Comparison of ENCODE assay signal across 13 cellular contexts in the genomic region with DNA sequence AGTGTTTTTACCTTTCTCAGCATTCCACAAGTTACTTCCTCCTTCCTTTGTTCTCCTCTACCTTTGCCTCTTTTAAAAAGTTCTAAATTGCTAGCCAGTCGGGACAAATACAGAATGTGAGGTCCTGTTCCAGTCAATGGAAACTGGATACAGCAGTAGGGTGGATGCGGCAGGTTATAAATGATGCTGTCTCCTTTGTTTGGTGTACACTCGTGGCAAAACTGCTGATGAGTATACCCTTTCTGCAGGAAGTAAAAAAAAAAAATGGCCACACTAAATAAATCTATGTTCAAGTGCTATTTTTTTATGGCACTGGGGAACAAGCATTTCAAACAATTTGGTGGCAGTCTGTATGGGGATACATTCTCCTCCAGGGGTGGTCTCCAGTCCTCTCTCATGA. TPM values are rescaled to one million over a fixed set of nuclear protein-coding genes. Genes with fewer than 3 reads are reported as not detected.
DNase-seq lines count a peak whose midpoint lies in the region; ATAC-seq and TF ChIP-seq lines count a peak whose summit lies in the region.
"Had no signal": no experiment of that assay in that cellular context is flagged by ENCODE, and none has a peak within 500 bp of the region (broad histone marks: within the 10 kb centered on the region; RNA-seq: fewer than 3 reads in every experiment).

No MANE protein-coding gene starts in this region.

- TF ChIP-seq CTCF in 22Rv1 (IDR thresholded peaks at IDR 0.05) (no peak), mammary epithelial cell (conservative IDR thresholded peaks at IDR 0.05 in 1 of 2, IDR thresholded peaks at IDR 0.05 in 1 of 2; ENCODE audit: extremely low read depth in 1 of 2, insufficient read depth in 1 of 2, low read depth in 1 of 2, low read length in 2 of 2) (no peak)

- peaks cover 0 to 4% of the 10 kb centered on the region in 2 donors for H3K36me3 Mint-ChIP-seq in naive B cell
- no peaks in the 10 kb centered on the region for H3K36me3 Mint-ChIP-seq in activated CD4-positive, alpha-beta T cell treated with anti-CD3 and anti-CD28 coated beads for 36 hours (ENCODE audit: low read depth)

- dilution Hi-C loops in mammary epithelial cell (cut with HindIII; ENCODE audit: low sequenced_read_pairs) = no loop called here

- H3K27ac Mint-ChIP-seq in naive B cell = peak overlapping the region in 4 of 6 donors; percentile 21 to 86 (median 38)
- no peak overlapping the region for H3K27ac Mint-ChIP-seq in activated CD4-positive, alpha-beta T cell treated with anti-CD3 and anti-CD28 coated beads for 36 hours

- POLR2A ChIA-PET in activated CD4-positive, alpha-beta T cell treated with anti-CD3 and anti-CD28 coated beads for 36 hours (lab: Charles Lee) = no interaction called here

- peaks cover 0 to 4% (median 0%) of the 10 kb centered on the region in 7 donors for H3K9me3 Mint-ChIP-seq in naive B cell
- no peaks in the 10 kb centered on the region for H3K9me3 Mint-ChIP-seq in activated CD4-positive, alpha-beta T cell treated with anti-CD3 and anti-CD28 coated beads for 36 hours (ENCODE audit: low read depth)
- H3K9me3 Mint-ChIP-seq: activated T-cell treated with anti-CD3 and anti-CD28 coated beads, Interleukin-2, amount 50 U/mL, for 4 hours had no signal

- H3K9me3 ChIP-seq in HUES6 (ENCODE audit: control insufficient read depth, insufficient read depth, low read depth, low read length) = peaks cover 12% of the 10 kb centered on the region
- H3K9me3 ChIP-seq in mammary epithelial cell (replicated peaks; ENCODE audit: insufficient read depth, low read length) = peaks cover 3% of the 10 kb centered on the region
- H3K9me3 ChIP-seq: right lobe of liver had no signal

- peak overlapping the region; percentile 34 for H3K27ac ChIP-seq in 22Rv1
- peak overlapping the region; percentile 21; the same call in 1 of the 2 replicates for H3K27ac ChIP-seq in HUES6 (ENCODE audit: low read depth, low read length)
- peak overlapping the region; percentile 90 for H3K27ac ChIP-seq in mammary epithelial cell (ENCODE audit: insufficient read depth, low read depth, low read length)
- H3K27ac ChIP-seq: right lobe of liver had no signal

- peak overlapping the region; percentile 88 for H2AFZ ChIP-seq in mammary epithelial cell (ENCODE audit: low read depth, low read length)

- H3K4me1 ChIP-seq in HUES6 (ENCODE audit: control insufficient read depth, insufficient read depth, low read length) (peaks cover 53% of the 10 kb centered on the region), mammary epithelial cell (ENCODE audit: insufficient read depth, low read length) (peaks cover 51% of the 10 kb centered on the region)

- CTCF ChIA-PET in mammary epithelial cell (lab: Charles Lee; ENCODE audit: low non-redundant PET) = no interaction called here
- CTCF ChIA-PET in activated CD4-positive, alpha-beta T cell treated with anti-CD3 and anti-CD28 coated beads for 36 hours (lab: Charles Lee) = no interaction called here

- H3K36me3 ChIP-seq in HUES6 (ENCODE audit: control insufficient read depth, insufficient read depth, low read length) = no peaks in the 10 kb centered on the region
- H3K36me3 ChIP-seq in mammary epithelial cell (ENCODE audit: insufficient read depth, low read length) = no peaks in the 10 kb centered on the region
- H3K36me3 ChIP-seq: cardiac muscle cell, right lobe of liver had no signal

- H4K20me1 ChIP-seq in mammary epithelial cell (ENCODE audit: insufficient read depth, low read length) = no peaks in the 10 kb centered on the region

- peaks cover 6% of the 10 kb centered on the region for H3K79me2 ChIP-seq in mammary epithelial cell (ENCODE audit: insufficient read depth, low read length)

- 0 out of 2 replicates have a peak overlapping the region, but pooled peaks have one; percentile 12 for H3K4me3 ChIP-seq in HUES6 (ENCODE audit: low read depth, low read length)
- H3K4me3 ChIP-seq in mammary epithelial cell (replicated peaks in 1 of 3; ENCODE audit: insufficient read depth in 1 of 3, low read depth in 2 of 3, low read length in 3 of 3) = peak overlapping the region in 2 of 3 experiments; percentile 9 to 24
- H3K4me3 ChIP-seq: cardiac muscle cell, right lobe of liver had no signal

- H3K4me3 Mint-ChIP-seq in naive B cell = peak overlapping the region in 3 of 8 donors; percentile 30 to 65 (median 32)
- no peak overlapping the region for H3K4me3 Mint-ChIP-seq in activated CD4-positive, alpha-beta T cell treated with anti-CD3 and anti-CD28 coated beads for 36 hours
- H3K4me3 Mint-ChIP-seq: activated T-cell treated with anti-CD3 and anti-CD28 coated beads, Interleukin-2, amount 50 U/mL, for 4 hours had no signal

- peak overlapping the region; percentile 25 for H3K9ac ChIP-seq in HUES6 (ENCODE audit: low read length)
- H3K9ac ChIP-seq in mammary epithelial cell (ENCODE audit: insufficient read depth, low read length) = peak overlapping the region; percentile 89

- H3K27me3 ChIP-seq in HUES6 (ENCODE audit: control insufficient read depth, insufficient read depth, low read length) (no peaks in the 10 kb centered on the region), mammary epithelial cell (ENCODE audit: insufficient read depth, low read length) (no peaks in the 10 kb centered on the region)
- H3K27me3 ChIP-seq: cardiac muscle cell, right lobe of liver had no signal

- intact Hi-C loops in mammary epithelial cell (cut with micrococcal nuclease) = loop anchor here (10.0 kb wide), 1 partner anchor 362 kb away; the partner anchor contains the start of gene YBX3
- intact Hi-C loops in activated CD4-positive, alpha-beta T cell treated with anti-CD3 and anti-CD28 coated beads for 36 hours (cut with DNase I, micrococcal nuclease) = loop anchor here in 1 of 2 experiments (10.0 kb wide), 1 partner anchor 618 kb away; no protein-coding TSS in a partner anchor

- peak; percentile 19 for DNase-seq in mammary epithelial cell
- no peak for DNase-seq in naive B cell
- no peak for DNase-seq in nucleus accumbens (lab: John Stamatoyannopoulos, UW)
- DNase-seq in activated CD4-positive, alpha-beta T cell treated with anti-CD3 and anti-CD28 coated beads for 36 hours = no peak
- DNase-seq in stimulated activated CD4-positive, alpha-beta T cell treated with anti-CD3 and anti-CD28 coated beads, Interleukin-2, amount 100 ng/mL, for 48 hours = no peak
- DNase-seq: activated T-cell treated with anti-CD3 and anti-CD28 coated beads, Interleukin-2, amount 50 U/mL, for 4 hours; NCI-H1417 treated with DMSO at 0.1 percent for 48 hours; right lobe of liver had no signal

- WGBS in mammary epithelial cell (ENCODE audit: low coverage, missing lambda C conversion rate) = 13% methylated on average over 3 of the region's 3 CpGs

- ATAC-seq in naive B cell (ENCODE audit: low read depth in 2 of 2) (no peak), GM18519 (IDR thresholded peaks at IDR 0.05; ENCODE audit: low FRiP score, unreplicated experiment) (no peak)
- no peak for ATAC-seq in activated CD4-positive, alpha-beta T cell treated with anti-CD3 and anti-CD28 coated beads for 36 hours
- ATAC-seq: activated T-cell treated with anti-CD3 and anti-CD28 coated beads, Interleukin-2, amount 50 U/mL, for 4 hours; left lobe of liver; right lobe of liver had no signal

- H3K4me2 ChIP-seq in mammary epithelial cell (ENCODE audit: insufficient read depth, low read depth, low read length) = peak overlapping the region; percentile 86

- in situ Hi-C loops in mammary epithelial cell (cut with MboI; ENCODE audit: low sequenced_read_pairs in 2 of 2) = no loop called here

- H3K27me3 Mint-ChIP-seq in naive B cell = no peaks in the 10 kb centered on the region
- no peaks in the 10 kb centered on the region for H3K27me3 Mint-ChIP-seq in activated CD4-positive, alpha-beta T cell treated with anti-CD3 and anti-CD28 coated beads for 36 hours

- peaks cover 4 to 11% (median 11%) of the 10 kb centered on the region in 3 donors for H3K4me1 Mint-ChIP-seq in naive B cell
- H3K4me1 Mint-ChIP-seq in activated CD4-positive, alpha-beta T cell treated with anti-CD3 and anti-CD28 coated beads for 36 hours = peaks cover 2% of the 10 kb centered on the region

- BruUV-seq in mammary epithelial cell (replicated peaks; lab: Mats Ljungman, UMichigan) = no TSS peak

RNA-seq across cellular contexts. Expression of gene KLRK1, which starts 27.5 kb away (rescaled TPM):
- not detected for total RNA-seq in mammary epithelial cell
- polyA plus RNA-seq in mammary epithelial cell = not detected
- polyA minus RNA-seq in mammary epithelial cell = not detected
- polyA plus RNA-seq in naive B cell (ENCODE audit: low read depth in 6 of 6) = 10 to 100 TPM in 4 of 6 donors, 1 to 10 TPM in 2; 3.3 to 56.7 (median 35.3) TPM
- not detected for total RNA-seq in activated CD4-positive, alpha-beta T cell treated with anti-CD3 and anti-CD28 coated beads for 36 hours
- total RNA-seq: cardiac muscle cell had no signal

RNA-seq across cellular contexts. Expression of gene KLRC4, which starts 47.2 kb away (rescaled TPM):
- total RNA-seq in mammary epithelial cell = not detected
- polyA plus RNA-seq in mammary epithelial cell = not detected
- not detected for polyA minus RNA-seq in mammary epithelial cell
- polyA plus RNA-seq in naive B cell (ENCODE audit: low read depth in 6 of 6) = not detected
- not detected for total RNA-seq in activated CD4-positive, alpha-beta T cell treated with anti-CD3 and anti-CD28 coated beads for 36 hours
- total RNA-seq: cardiac muscle cell, left lobe of liver had no signal
- polyA plus RNA-seq: cardiac muscle cell had no signal

RNA-seq across cellular contexts. Expression of gene KLRD1, which starts 54.7 kb away (rescaled TPM):
- total RNA-seq in mammary epithelial cell = under 1 TPM in 1 of 2 donors, not detected in 1; 0.33 TPM
- not detected for polyA plus RNA-seq in mammary epithelial cell
- not detected for polyA minus RNA-seq in mammary epithelial cell
- polyA plus RNA-seq in naive B cell (ENCODE audit: low read depth in 6 of 6) = 1 to 10 TPM in 3 of 6 donors, under 1 TPM in 3; 0.60 to 2.4 (median 1.1) TPM
- under 1 TPM; 0.05 to 0.28 TPM for total RNA-seq in activated CD4-positive, alpha-beta T cell treated with anti-CD3 and anti-CD28 coated beads for 36 hours

RNA-seq across cellular contexts. Expression of gene KLRC3, which starts 58.1 kb away (rescaled TPM):
- total RNA-seq in mammary epithelial cell = not detected
- not detected for polyA plus RNA-seq in mammary epithelial cell
- not detected for polyA minus RNA-seq in mammary epithelial cell
- not detected for polyA plus RNA-seq in naive B cell (ENCODE audit: low read depth in 6 of 6)
- total RNA-seq in activated CD4-positive, alpha-beta T cell treated with anti-CD3 and anti-CD28 coated beads for 36 hours = not detected
- total RNA-seq: cardiac muscle cell, left lobe of liver, right lobe of liver had no signal

Comparison
In these comparisons a context has a peak if more than half of its experiments do, and no peak if none do; other contexts are left out.
1. H3K27ac ChIP-seq: peak in every context shown above with its lines; median percentile 90 in mammary epithelial cell; 34 in 22Rv1; 21 in HUES6.